In genomic region chr1:167083066-167083682, GRCh38 we compare ENCODE assay signal across 1 cellular context.
TF ChIP-seq lines count a peak whose summit lies in the region.

No MANE protein-coding gene starts in this region.

TF ChIP-seq in HEK293, 187 proteins besides CTCF, POLR2A, EP300 and RAD21 (continued from another document):
- TF ChIP-seq, protein P1, sequence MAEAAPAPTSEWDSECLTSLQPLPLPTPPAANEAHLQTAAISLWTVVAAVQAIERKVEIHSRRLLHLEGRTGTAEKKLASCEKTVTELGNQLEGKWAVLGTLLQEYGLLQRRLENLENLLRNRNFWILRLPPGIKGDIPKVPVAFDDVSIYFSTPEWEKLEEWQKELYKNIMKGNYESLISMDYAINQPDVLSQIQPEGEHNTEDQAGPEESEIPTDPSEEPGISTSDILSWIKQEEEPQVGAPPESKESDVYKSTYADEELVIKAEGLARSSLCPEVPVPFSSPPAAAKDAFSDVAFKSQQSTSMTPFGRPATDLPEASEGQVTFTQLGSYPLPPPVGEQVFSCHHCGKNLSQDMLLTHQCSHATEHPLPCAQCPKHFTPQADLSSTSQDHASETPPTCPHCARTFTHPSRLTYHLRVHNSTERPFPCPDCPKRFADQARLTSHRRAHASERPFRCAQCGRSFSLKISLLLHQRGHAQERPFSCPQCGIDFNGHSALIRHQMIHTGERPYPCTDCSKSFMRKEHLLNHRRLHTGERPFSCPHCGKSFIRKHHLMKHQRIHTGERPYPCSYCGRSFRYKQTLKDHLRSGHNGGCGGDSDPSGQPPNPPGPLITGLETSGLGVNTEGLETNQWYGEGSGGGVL (tag by site-specific recombination; IDR thresholded peaks at IDR 0.05): 0 out of 2 replicates have a peak, but pooled peaks have one; percentile 1
- no peak for TF ChIP-seq ZNF404 (tag by site-specific recombination; IDR thresholded peaks at IDR 0.05)
- no peak for TF ChIP-seq PRDM2 (tag by site-specific recombination; IDR thresholded peaks at IDR 0.05; ENCODE audit: borderline replicate concordance)
- TF ChIP-seq ZNF214 (tag by site-specific recombination; IDR thresholded peaks at IDR 0.05; ENCODE audit: borderline replicate concordance): no peak
- TF ChIP-seq HOXA7 (CRISPR knock-in tag; IDR thresholded peaks at IDR 0.05; ENCODE audit: borderline replicate concordance): no peak
